Comparison of ENCODE assay signal across 36 cellular contexts in the genomic region with DNA sequence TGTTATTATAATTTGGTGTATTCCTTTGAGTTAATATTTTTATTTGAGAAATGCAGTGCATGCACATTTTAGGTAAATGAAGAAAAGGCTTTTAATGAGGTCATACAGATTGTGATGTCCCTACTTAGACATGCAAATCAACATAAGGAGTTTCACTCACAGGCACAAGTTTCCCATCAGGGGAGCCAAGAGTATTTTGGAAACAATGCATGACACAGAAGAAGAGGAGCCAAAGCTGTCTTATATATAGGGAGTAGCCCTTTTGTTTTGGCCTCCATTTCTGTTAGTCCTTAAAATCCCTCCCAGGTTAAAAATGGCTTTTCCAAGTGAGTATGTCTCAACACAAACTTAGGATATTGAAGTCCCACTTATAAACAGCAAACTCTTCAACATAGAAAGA.
"Had no signal": no experiment of that assay in that cellular context is flagged by ENCODE, and none has a peak within 500 bp of the region (broad histone marks: within the 10 kb centered on the region; RNA-seq: fewer than 3 reads in every experiment).

No MANE protein-coding gene starts in this region.

- H3K4me1 Mint-ChIP-seq: activated CD4-positive, alpha-beta T cell treated with anti-CD3 and anti-CD28 coated beads, Interleukin-2, amount 10 ng/mL, durations not matched to agents 24 days and 14 days; activated naive CD4-positive, alpha-beta T cell treated with anti-CD3 and anti-CD28 coated beads, Interleukin-2, amount 10 ng/mL, durations not matched to agents 7 days and 5 days; activated naive CD8-positive, alpha-beta T cell treated with anti-CD3 and anti-CD28 coated beads, Interleukin-2, amount 10 ng/mL, durations not matched to agents 7 days and 5 days; natural killer cell had no signal

- FAIRE-seq: TTC549, urothelium cell line had no signal

- DNase-seq: activated CD4-positive, alpha-beta memory T cell treated with anti-CD3 and anti-CD28 coated beads for 36 hours; activated CD4-positive, alpha-beta T cell treated with anti-CD3 and anti-CD28 coated beads, Interleukin-2, amount 10 ng/mL, durations not matched to agents 24 days and 14 days; activated CD4-positive, CD25-positive, alpha-beta regulatory T cell treated with anti-CD3 and anti-CD28 coated beads, Interleukin-2, amount 50 U/mL, for 72 hours; activated CD8-positive, alpha-beta memory T cell treated with anti-CD3 and anti-CD28 coated beads, Interleukin-2, amount 50 U/mL, for 4 hours; activated effector memory CD4-positive, alpha-beta T cell treated with anti-CD3 and anti-CD28 coated beads, Interleukin-2, amount 50 U/mL, for 16 hours; activated naive CD4-positive, alpha-beta T cell treated with anti-CD3 and anti-CD28 coated beads, Interleukin-2, amount 10 ng/mL, durations not matched to agents 7 days and 5 days; activated naive CD8-positive, alpha-beta T cell treated with anti-CD3 and anti-CD28 coated beads, Interleukin-2, amount 10 ng/mL, durations not matched to agents 7 days and 5 days; activated T-cell treated with anti-CD3 and anti-CD28 coated beads, Interleukin-2, amount 50 U/mL, for 1 hour; cortex of kidney; endodermal cell; foreskin keratinocyte; heart left ventricle; hypothalamus; kidney glomerular epithelial cell; lower lobe of right lung; mesenchymal stem cell; natural killer cell; ovary; stimulated activated CD4-positive, alpha-beta T cell treated with anti-CD3 and anti-CD28 coated beads, Interleukin-12 subunit alpha, Interleukin-12 subunit beta, amount 100 ng/mL, for 4 hours; stimulated activated CD4-positive, alpha-beta T cell treated with anti-CD3 and anti-CD28 coated beads, Interleukin-4, amount 100 ng/mL, for 1 hour; stimulated activated naive CD8-positive, alpha-beta T cell treated with anti-CD3 and anti-CD28 coated beads, Interleukin-15, Interleukin-2, amounts not matched to agents 100 U/mL and 50 U/mL, for 24 hours; T-helper 9 cell; trophoblast cell; WERI-Rb-1 had no signal

- H3K36me3 Mint-ChIP-seq: activated CD4-positive, alpha-beta memory T cell treated with anti-CD3 and anti-CD28 coated beads for 36 hours; activated naive CD4-positive, alpha-beta T cell treated with anti-CD3 and anti-CD28 coated beads, Interleukin-2, amount 10 ng/mL, durations not matched to agents 7 days and 5 days; activated naive CD8-positive, alpha-beta T cell treated with anti-CD3 and anti-CD28 coated beads, Interleukin-2, amount 10 ng/mL, durations not matched to agents 7 days and 5 days; brain had no signal

- ATAC-seq: esophagus mucosa; foreskin keratinocyte; left lobe of liver; natural killer cell; sciatic nerve; stimulated activated naive CD8-positive, alpha-beta T cell treated with anti-CD3 and anti-CD28 coated beads, Interleukin-15, Interleukin-2, amounts not matched to agents 100 U/mL and 50 U/mL, for 24 hours had no signal

- H3K27ac Mint-ChIP-seq: activated CD4-positive, alpha-beta memory T cell treated with anti-CD3 and anti-CD28 coated beads for 36 hours; activated CD4-positive, alpha-beta T cell treated with anti-CD3 and anti-CD28 coated beads, Interleukin-2, amount 10 ng/mL, durations not matched to agents 24 days and 14 days; activated naive CD4-positive, alpha-beta T cell treated with anti-CD3 and anti-CD28 coated beads, Interleukin-2, amount 10 ng/mL, durations not matched to agents 7 days and 5 days; activated naive CD8-positive, alpha-beta T cell treated with anti-CD3 and anti-CD28 coated beads, Interleukin-2, amount 10 ng/mL, durations not matched to agents 7 days and 5 days; activated T-helper 1 cell treated with anti-CD3 and anti-CD28 coated beads, Interleukin-12 subunit alpha, Interleukin-12 subunit beta, Interleukin-2, Interleukin-4 antibody, amounts not matched to agents 30 ng/mL and 10 ng/mL and 1 ng/mL, durations not matched to agents 14 hours and 24 hours and 36 hours; endodermal cell; natural killer cell; progenitor cell of endocrine pancreas had no signal

- H3K27ac ChIP-seq: ascending aorta, foreskin keratinocyte, heart left ventricle, lower lobe of right lung, neutrophil, ovary, skin epidermis, thoracic aorta, WERI-Rb-1 had no signal

- H3K36me3 ChIP-seq: ascending aorta, heart left ventricle, lower lobe of right lung, neutrophil, ovary, thoracic aorta, WERI-Rb-1 had no signal

- H3K27me3 ChIP-seq: ascending aorta, foreskin keratinocyte, heart left ventricle, neutrophil, ovary had no signal

- H3K4me1 ChIP-seq: ascending aorta, foreskin keratinocyte, lower lobe of right lung had no signal

- H3K9me3 ChIP-seq: ascending aorta, lower lobe of right lung, neutrophil, ovary, thoracic aorta had no signal

- H3K27me3 Mint-ChIP-seq: activated CD4-positive, alpha-beta memory T cell treated with anti-CD3 and anti-CD28 coated beads for 36 hours; activated CD4-positive, alpha-beta T cell treated with anti-CD3 and anti-CD28 coated beads, Interleukin-2, amount 10 ng/mL, durations not matched to agents 24 days and 14 days; activated naive CD4-positive, alpha-beta T cell treated with anti-CD3 and anti-CD28 coated beads, Interleukin-2, amount 10 ng/mL, durations not matched to agents 7 days and 5 days; activated naive CD8-positive, alpha-beta T cell treated with anti-CD3 and anti-CD28 coated beads, Interleukin-2, amount 10 ng/mL, durations not matched to agents 7 days and 5 days; brain; progenitor cell of endocrine pancreas had no signal

- H3K4me3 Mint-ChIP-seq: activated CD4-positive, alpha-beta memory T cell treated with anti-CD3 and anti-CD28 coated beads for 36 hours; activated CD4-positive, alpha-beta T cell treated with anti-CD3 and anti-CD28 coated beads, Interleukin-2, amount 10 ng/mL, durations not matched to agents 24 days and 14 days; activated naive CD4-positive, alpha-beta T cell treated with anti-CD3 and anti-CD28 coated beads, Interleukin-2, amount 10 ng/mL, durations not matched to agents 7 days and 5 days; activated naive CD8-positive, alpha-beta T cell treated with anti-CD3 and anti-CD28 coated beads, Interleukin-2, amount 10 ng/mL, durations not matched to agents 7 days and 5 days; activated T-helper 1 cell treated with anti-CD3 and anti-CD28 coated beads, Interleukin-12 subunit alpha, Interleukin-12 subunit beta, Interleukin-2, Interleukin-4 antibody, amounts not matched to agents 30 ng/mL and 10 ng/mL and 1 ng/mL, durations not matched to agents 14 hours and 24 hours and 36 hours; brain; endodermal cell; natural killer cell had no signal

- H3K4me3 ChIP-seq: ascending aorta, heart left ventricle, lower lobe of right lung, ovary, skin epidermis, thoracic aorta had no signal
